19 cellular contexts compared by ENCODE assay signal in genomic region chr9:91259162-91259561, GRCh38.
A peak's percentile ranks its signal among the peaks of the same experiment; 100 is the strongest.
DNase-seq lines count a peak whose midpoint lies in the region; ATAC-seq, FAIRE-seq and TF ChIP-seq lines count a peak whose summit lies in the region.
"Had no signal": no experiment of that assay in that cellular context is flagged by ENCODE, and none has a peak within 500 bp of the region (broad histone marks: within the 10 kb centered on the region; RNA-seq: fewer than 3 reads in every experiment).

No MANE protein-coding gene starts in this region.

- H3K27ac ChIP-seq in foreskin keratinocyte, result no peak overlapping the region
- H3K27ac ChIP-seq: GM23248 had no signal

- no peak for ATAC-seq in activated naive CD8-positive, alpha-beta T cell treated with anti-CD3 and anti-CD28 coated beads, Interleukin-2, amount 50 U/mL, for 24 hours
- no peak for ATAC-seq in stimulated activated memory B cell treated with anti-CD40 and anti-IgM and Interleukin-4, amounts not matched to agents 10 μg/mL and 1 μg/mL and 100 μg/mL, for 72 hours
- ATAC-seq in foreskin keratinocyte, result no peak

- H3K27me3 Mint-ChIP-seq in activated naive CD8-positive, alpha-beta T cell treated with anti-CD3 and anti-CD28 coated beads, Interleukin-2, amount 50 U/mL, for 24 hours, result no peaks in the 10 kb centered on the region
- no peaks in the 10 kb centered on the region for H3K27me3 Mint-ChIP-seq in activated naive CD8-positive, alpha-beta T cell treated with anti-CD3 and anti-CD28 coated beads for 36 hours
- no peaks in the 10 kb centered on the region for H3K27me3 Mint-ChIP-seq in dendritic cell treated with granulocyte-macrophage colony-stimulating factor and Interleukin-4, amounts not matched to agents 40 ng/mL and 50 ng/mL, for 4 days
- H3K27me3 Mint-ChIP-seq in stimulated activated memory B cell treated with anti-CD40 and anti-IgM and Interleukin-4, amounts not matched to agents 10 μg/mL and 1 μg/mL and 100 μg/mL, for 72 hours, result no peaks in the 10 kb centered on the region
- H3K27me3 Mint-ChIP-seq: CD4-positive, alpha-beta memory T cell had no signal

- H3K27me3 ChIP-seq in foreskin keratinocyte, result no peaks in the 10 kb centered on the region
- H3K27me3 ChIP-seq: BE2C had no signal

- peak; percentile 64 for FAIRE-seq in H54 (lab: Jason Lieb, UNC)
- FAIRE-seq: A204.1, GM12892 had no signal

- H3K36me3 Mint-ChIP-seq in activated naive CD8-positive, alpha-beta T cell treated with anti-CD3 and anti-CD28 coated beads, Interleukin-2, amount 50 U/mL, for 24 hours (ENCODE audit: low read depth), result peaks cover 14% of the 10 kb centered on the region
- peaks cover 11% of the 10 kb centered on the region for H3K36me3 Mint-ChIP-seq in activated naive CD8-positive, alpha-beta T cell treated with anti-CD3 and anti-CD28 coated beads for 36 hours
- peaks cover 43% of the 10 kb centered on the region for H3K36me3 Mint-ChIP-seq in dendritic cell treated with granulocyte-macrophage colony-stimulating factor and Interleukin-4, amounts not matched to agents 40 ng/mL and 50 ng/mL, for 4 days (ENCODE audit: low read depth)
- H3K36me3 Mint-ChIP-seq in stimulated activated memory B cell treated with anti-CD40 and anti-IgM and Interleukin-4, amounts not matched to agents 10 μg/mL and 1 μg/mL and 100 μg/mL, for 72 hours, result peaks cover 46% of the 10 kb centered on the region

- no peaks in the 10 kb centered on the region for H3K4me1 ChIP-seq in foreskin keratinocyte
- H3K4me1 ChIP-seq: BE2C had no signal

- H3K4me3 Mint-ChIP-seq in activated naive CD8-positive, alpha-beta T cell treated with anti-CD3 and anti-CD28 coated beads, Interleukin-2, amount 50 U/mL, for 24 hours, result no peak overlapping the region
- no peak overlapping the region for H3K4me3 Mint-ChIP-seq in activated naive CD8-positive, alpha-beta T cell treated with anti-CD3 and anti-CD28 coated beads for 36 hours
- H3K4me3 Mint-ChIP-seq in dendritic cell treated with granulocyte-macrophage colony-stimulating factor and Interleukin-4, amounts not matched to agents 40 ng/mL and 50 ng/mL, for 4 days, result no peak overlapping the region
- no peak overlapping the region for H3K4me3 Mint-ChIP-seq in stimulated activated memory B cell treated with anti-CD40 and anti-IgM and Interleukin-4, amounts not matched to agents 10 μg/mL and 1 μg/mL and 100 μg/mL, for 72 hours
- H3K4me3 Mint-ChIP-seq: CD4-positive, alpha-beta memory T cell had no signal

- intact Hi-C loops in dendritic cell treated with granulocyte-macrophage colony-stimulating factor and Interleukin-4, amounts not matched to agents 40 ng/mL and 50 ng/mL, for 4 days (cut with micrococcal nuclease), result loop anchor here (2.0 kb wide), 1 partner anchor 62 kb away; no protein-coding TSS in a partner anchor

- H3K4me1 Mint-ChIP-seq in activated naive CD8-positive, alpha-beta T cell treated with anti-CD3 and anti-CD28 coated beads, Interleukin-2, amount 50 U/mL, for 24 hours, result peaks cover 19% of the 10 kb centered on the region
- H3K4me1 Mint-ChIP-seq in activated naive CD8-positive, alpha-beta T cell treated with anti-CD3 and anti-CD28 coated beads for 36 hours, result peaks cover 9% of the 10 kb centered on the region
- peaks cover 54% of the 10 kb centered on the region for H3K4me1 Mint-ChIP-seq in dendritic cell treated with granulocyte-macrophage colony-stimulating factor and Interleukin-4, amounts not matched to agents 40 ng/mL and 50 ng/mL, for 4 days (ENCODE audit: low read depth)
- peaks cover 36% of the 10 kb centered on the region for H3K4me1 Mint-ChIP-seq in stimulated activated memory B cell treated with anti-CD40 and anti-IgM and Interleukin-4, amounts not matched to agents 10 μg/mL and 1 μg/mL and 100 μg/mL, for 72 hours

- peak overlapping the region; percentile 17 for H3K27ac Mint-ChIP-seq in activated naive CD8-positive, alpha-beta T cell treated with anti-CD3 and anti-CD28 coated beads, Interleukin-2, amount 50 U/mL, for 24 hours
- no peak overlapping the region for H3K27ac Mint-ChIP-seq in activated naive CD8-positive, alpha-beta T cell treated with anti-CD3 and anti-CD28 coated beads for 36 hours
- H3K27ac Mint-ChIP-seq in dendritic cell treated with granulocyte-macrophage colony-stimulating factor and Interleukin-4, amounts not matched to agents 40 ng/mL and 50 ng/mL, for 4 days, result peak overlapping the region; percentile 91
- peak overlapping the region; percentile 70 for H3K27ac Mint-ChIP-seq in stimulated activated memory B cell treated with anti-CD40 and anti-IgM and Interleukin-4, amounts not matched to agents 10 μg/mL and 1 μg/mL and 100 μg/mL, for 72 hours
- H3K27ac Mint-ChIP-seq: CD4-positive, alpha-beta memory T cell had no signal

- no peak for DNase-seq in activated naive CD8-positive, alpha-beta T cell treated with anti-CD3 and anti-CD28 coated beads, Interleukin-2, amount 50 U/mL, for 24 hours
- no peak for DNase-seq in activated naive CD8-positive, alpha-beta T cell treated with anti-CD3 and anti-CD28 coated beads for 36 hours
- DNase-seq in H54 (ENCODE audit: insufficient read length, low spot score) (no peak), foreskin keratinocyte (no peak), NCI-H748 treated with DMSO at 0.1 percent for 48 hours (lab: John Stamatoyannopoulos, UW) (no peak), SK-N-DZ (ENCODE audit: low spot score) (no peak)
- DNase-seq: ACHN; BE2C; C1 segment of cervical spinal cord; CD4-positive, alpha-beta memory T cell; DMS153; DMS79; GDM1; GM23248; HCEC 1CT had no signal

- no peak for TF ChIP-seq POLR2A in H54 (IDR thresholded peaks at IDR 0.05; ENCODE audit: low read depth, low read length)

- H3K9me3 Mint-ChIP-seq in activated naive CD8-positive, alpha-beta T cell treated with anti-CD3 and anti-CD28 coated beads, Interleukin-2, amount 50 U/mL, for 24 hours, result peaks cover 7% of the 10 kb centered on the region
- H3K9me3 Mint-ChIP-seq in activated naive CD8-positive, alpha-beta T cell treated with anti-CD3 and anti-CD28 coated beads for 36 hours, result peaks cover 4% of the 10 kb centered on the region
- H3K9me3 Mint-ChIP-seq in dendritic cell treated with granulocyte-macrophage colony-stimulating factor and Interleukin-4, amounts not matched to agents 40 ng/mL and 50 ng/mL, for 4 days, result no peaks in the 10 kb centered on the region
- H3K9me3 Mint-ChIP-seq in stimulated activated memory B cell treated with anti-CD40 and anti-IgM and Interleukin-4, amounts not matched to agents 10 μg/mL and 1 μg/mL and 100 μg/mL, for 72 hours, result peaks cover 3% of the 10 kb centered on the region

- TF ChIP-seq CTCF in foreskin keratinocyte (conservative IDR thresholded peaks at IDR 0.05), result no peak
